Comparison of ENCODE assay signal across 5 cellular contexts in the genomic region with DNA sequence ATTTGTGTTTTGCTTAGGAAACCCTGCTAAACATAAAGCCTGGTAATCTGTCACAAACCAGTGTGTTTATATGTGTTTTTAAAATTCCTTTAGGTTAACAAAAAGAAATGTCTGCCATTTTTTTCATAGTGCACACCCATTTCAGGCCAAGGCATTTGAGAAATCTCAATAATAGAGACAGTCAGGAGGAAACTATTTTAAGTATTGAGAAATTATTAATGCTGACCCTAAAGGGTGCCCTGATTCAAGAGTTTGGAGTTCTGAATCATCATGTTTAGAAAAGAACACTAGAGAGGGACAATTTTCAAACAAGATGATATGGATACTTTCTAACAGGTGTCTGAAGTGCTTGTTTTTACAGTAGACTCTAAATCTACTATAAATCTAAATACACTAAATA. TPM values are rescaled to one million over a fixed set of nuclear protein-coding genes. Genes with fewer than 3 reads are reported as not detected.
"Had no signal": no experiment of that assay in that cellular context is flagged by ENCODE, and none has a peak within 500 bp of the region (broad histone marks: within the 10 kb centered on the region; RNA-seq: fewer than 3 reads in every experiment).

No MANE protein-coding gene starts in this region.

- DNase-seq: H9, HCEC 1CT, KBM-7 had no signal

- H3K4me3 ChIP-seq: GM23338 had no signal

- H3K4me2 ChIP-seq: GM23338 had no signal

- ATAC-seq: GM23338 had no signal

- H2AFZ ChIP-seq: GM23338 had no signal

RNA-seq across cellular contexts. Expression of a gene that starts 28.7 kb away (rescaled TPM):
- polyA plus RNA-seq: IgD-negative memory B cell had no signal
